In genomic region chr2:6827516-6828298, GRCh38 we compare ENCODE assay signal across 1 cellular context.
TF ChIP-seq lines count a peak whose summit lies in the region.

No MANE protein-coding gene starts in this region.

TF ChIP-seq in HCT116, 20 proteins besides CTCF, POLR2A, EP300 and RAD21:
- TF ChIP-seq EZH2phosphoT487 (IDR thresholded peaks at IDR 0.05; ENCODE audit: borderline replicate concordance) = no peak
- TF ChIP-seq MAX (IDR thresholded peaks at IDR 0.05) = no peak
- no peak for TF ChIP-seq SRF (IDR thresholded peaks at IDR 0.05; ENCODE audit: low read depth)
- TF ChIP-seq FOSL1 (IDR thresholded peaks at IDR 0.05; ENCODE audit: low read depth) = no peak
- no peak for TF ChIP-seq EZH2 (IDR thresholded peaks at IDR 0.05)
- no peak for TF ChIP-seq REST (IDR thresholded peaks at IDR 0.05; ENCODE audit: low read depth)
- TF ChIP-seq CBX3 (IDR thresholded peaks at IDR 0.05; ENCODE audit: low read depth) = no peak
- TF ChIP-seq, protein P1, sequence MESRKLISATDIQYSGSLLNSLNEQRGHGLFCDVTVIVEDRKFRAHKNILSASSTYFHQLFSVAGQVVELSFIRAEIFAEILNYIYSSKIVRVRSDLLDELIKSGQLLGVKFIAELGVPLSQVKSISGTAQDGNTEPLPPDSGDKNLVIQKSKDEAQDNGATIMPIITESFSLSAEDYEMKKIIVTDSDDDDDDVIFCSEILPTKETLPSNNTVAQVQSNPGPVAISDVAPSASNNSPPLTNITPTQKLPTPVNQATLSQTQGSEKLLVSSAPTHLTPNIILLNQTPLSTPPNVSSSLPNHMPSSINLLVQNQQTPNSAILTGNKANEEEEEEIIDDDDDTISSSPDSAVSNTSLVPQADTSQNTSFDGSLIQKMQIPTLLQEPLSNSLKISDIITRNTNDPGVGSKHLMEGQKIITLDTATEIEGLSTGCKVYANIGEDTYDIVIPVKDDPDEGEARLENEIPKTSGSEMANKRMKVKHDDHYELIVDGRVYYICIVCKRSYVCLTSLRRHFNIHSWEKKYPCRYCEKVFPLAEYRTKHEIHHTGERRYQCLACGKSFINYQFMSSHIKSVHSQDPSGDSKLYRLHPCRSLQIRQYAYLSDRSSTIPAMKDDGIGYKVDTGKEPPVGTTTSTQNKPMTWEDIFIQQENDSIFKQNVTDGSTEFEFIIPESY (IDR thresholded peaks at IDR 0.05; ENCODE audit: extremely low read depth, insufficient replicate concordance, low read length) = no peak
TF ChIP-seq in HCT116: peak in this region for 0.
